14 cellular contexts compared by ENCODE assay signal in genomic region chr16:12054868-12055267, GRCh38.
"Had no signal": no experiment of that assay in that cellular context is flagged by ENCODE, and none has a peak within 500 bp of the region (broad histone marks: within the 10 kb centered on the region; RNA-seq: fewer than 3 reads in every experiment).

No MANE protein-coding gene starts in this region.

- ATAC-seq: activated naive CD8-positive, alpha-beta T cell treated with anti-CD3 and anti-CD28 coated beads, Interleukin-2, amount 50 U/mL, for 24 hours; left ventricle myocardium superior; sciatic nerve; WTC11 had no signal

- H3K4me3 Mint-ChIP-seq: activated CD4-positive, alpha-beta T cell treated with anti-CD3 and anti-CD28 coated beads, Interleukin-2, amount 10 ng/mL, durations not matched to agents 24 days and 14 days; activated naive CD8-positive, alpha-beta T cell treated with anti-CD3 and anti-CD28 coated beads, Interleukin-2, amount 50 U/mL, for 24 hours; endodermal cell; type B pancreatic cell; WTC11 had no signal

- DNase-seq: activated CD4-positive, alpha-beta T cell treated with anti-CD3 and anti-CD28 coated beads, Interleukin-2, amount 10 ng/mL, durations not matched to agents 24 days and 14 days; activated CD8-positive, alpha-beta memory T cell treated with anti-CD3 and anti-CD28 coated beads for 24 hours; activated naive CD4-positive, alpha-beta T cell treated with Interleukin-2 at 50 U/mL for 16 hours; activated naive CD8-positive, alpha-beta T cell treated with anti-CD3 and anti-CD28 coated beads, Interleukin-2, amount 50 U/mL, for 24 hours; dermis blood vessel endothelial cell; endodermal cell; erythroblast; left ventricle myocardium superior; mesendoderm; stimulated activated naive CD4-positive, alpha-beta T cell; SW 1271 had no signal

- H3K4me1 Mint-ChIP-seq: WTC11 had no signal

- H3K27me3 Mint-ChIP-seq: activated CD4-positive, alpha-beta T cell treated with anti-CD3 and anti-CD28 coated beads, Interleukin-2, amount 10 ng/mL, durations not matched to agents 24 days and 14 days; activated naive CD8-positive, alpha-beta T cell treated with anti-CD3 and anti-CD28 coated beads, Interleukin-2, amount 50 U/mL, for 24 hours; type B pancreatic cell had no signal

- H3K27ac Mint-ChIP-seq: activated CD4-positive, alpha-beta T cell treated with anti-CD3 and anti-CD28 coated beads, Interleukin-2, amount 10 ng/mL, durations not matched to agents 24 days and 14 days; activated naive CD8-positive, alpha-beta T cell treated with anti-CD3 and anti-CD28 coated beads, Interleukin-2, amount 50 U/mL, for 24 hours; endodermal cell; type B pancreatic cell; WTC11 had no signal

- H3K36me3 Mint-ChIP-seq: WTC11 had no signal

- H3K9me3 Mint-ChIP-seq: activated CD4-positive, alpha-beta T cell treated with anti-CD3 and anti-CD28 coated beads, Interleukin-2, amount 10 ng/mL, durations not matched to agents 24 days and 14 days; activated naive CD8-positive, alpha-beta T cell treated with anti-CD3 and anti-CD28 coated beads, Interleukin-2, amount 50 U/mL, for 24 hours; endodermal cell; type B pancreatic cell; WTC11 had no signal
